16 cellular contexts compared by ENCODE assay signal in genomic region chr2:238256111-238256510, GRCh38. TPM values are rescaled to one million over a fixed set of nuclear protein-coding genes. Genes with fewer than 3 reads are reported as not detected.
A peak's percentile ranks its signal among the peaks of the same experiment; 100 is the strongest.
DNase-seq lines count a peak whose midpoint lies in the region; ATAC-seq and TF ChIP-seq lines count a peak whose summit lies in the region.
"Had no signal": no experiment of that assay in that cellular context is flagged by ENCODE, and none has a peak within 500 bp of the region (broad histone marks: within the 10 kb centered on the region; RNA-seq: fewer than 3 reads in every experiment).

No MANE protein-coding gene starts in this region.

- H3K36me3 Mint-ChIP-seq in activated CD4-positive, alpha-beta T cell treated with anti-CD3 and anti-CD28 coated beads, Interleukin-2, amount 10 ng/mL, durations not matched to agents 7 days and 5 days (ENCODE audit: low read depth) = peaks cover 4% of the 10 kb centered on the region
- H3K36me3 Mint-ChIP-seq in CD4-positive, CD25-positive, alpha-beta regulatory T cell = peaks cover 39% of the 10 kb centered on the region
- H3K36me3 Mint-ChIP-seq in glutamatergic neuron (ENCODE audit: unreplicated experiment) (no peaks in the 10 kb centered on the region), neural progenitor cell (peaks cover 16% of the 10 kb centered on the region)

- no peak for TF ChIP-seq CTCF in glutamatergic neuron (IDR thresholded peaks at IDR 0.05; ENCODE audit: partially characterized antibody, unreplicated experiment)
- no peak for TF ChIP-seq CTCF in neural progenitor cell (IDR thresholded peaks at IDR 0.05)
- no peak for TF ChIP-seq CTCF in brain microvascular endothelial cell (IDR thresholded peaks at IDR 0.05; ENCODE audit: low read depth, low read length, missing control alignments)

- H4K20me1 ChIP-seq in neural progenitor cell (ENCODE audit: low read depth) = peaks cover 7% of the 10 kb centered on the region

- no peak overlapping the region for H3K4me2 ChIP-seq in neural progenitor cell

- no peaks in the 10 kb centered on the region for H3K9me3 Mint-ChIP-seq in activated CD4-positive, alpha-beta T cell treated with anti-CD3 and anti-CD28 coated beads, Interleukin-2, amount 10 ng/mL, durations not matched to agents 7 days and 5 days
- peaks cover 0 to 1% (median 0%) of the 10 kb centered on the region in 7 donors for H3K9me3 Mint-ChIP-seq in CD4-positive, CD25-positive, alpha-beta regulatory T cell
- H3K9me3 Mint-ChIP-seq in glutamatergic neuron (ENCODE audit: unreplicated experiment) = peaks cover 11% of the 10 kb centered on the region
- H3K9me3 Mint-ChIP-seq in neural progenitor cell = no peaks in the 10 kb centered on the region
- H3K9me3 Mint-ChIP-seq: CD4-positive, alpha-beta T cell; HFFc6 had no signal

- no peaks in the 10 kb centered on the region for H3K4me1 ChIP-seq in CD4-positive, CD25-positive, alpha-beta regulatory T cell (ENCODE audit: control insufficient read depth, insufficient read depth, low read length, poor library complexity, severe bottlenecking)
- no peaks in the 10 kb centered on the region for H3K4me1 ChIP-seq in neural progenitor cell
- H3K4me1 ChIP-seq: HAP-1 had no signal

- no peaks in the 10 kb centered on the region for H3F3A ChIP-seq in neural progenitor cell (ENCODE audit: low read depth)

- no peak overlapping the region for H3K9ac ChIP-seq in neural progenitor cell

- peak overlapping the region; percentile 16 for H3K27ac Mint-ChIP-seq in activated CD4-positive, alpha-beta T cell treated with anti-CD3 and anti-CD28 coated beads, Interleukin-2, amount 10 ng/mL, durations not matched to agents 7 days and 5 days
- peak overlapping the region in 2 of 3 donors; percentile 25 to 72 for H3K27ac Mint-ChIP-seq in CD4-positive, CD25-positive, alpha-beta regulatory T cell
- peak overlapping the region; percentile 44 for H3K27ac Mint-ChIP-seq in glutamatergic neuron (ENCODE audit: unreplicated experiment)
- H3K27ac Mint-ChIP-seq in neural progenitor cell = peak overlapping the region; percentile 60
- H3K27ac Mint-ChIP-seq: CD4-positive, alpha-beta T cell; HFFc6 had no signal

- no peaks in the 10 kb centered on the region for H3K27me3 Mint-ChIP-seq in activated CD4-positive, alpha-beta T cell treated with anti-CD3 and anti-CD28 coated beads, Interleukin-2, amount 10 ng/mL, durations not matched to agents 7 days and 5 days
- H3K27me3 Mint-ChIP-seq in CD4-positive, CD25-positive, alpha-beta regulatory T cell = no peaks in the 10 kb centered on the region
- peaks cover 4% of the 10 kb centered on the region for H3K27me3 Mint-ChIP-seq in glutamatergic neuron (ENCODE audit: unreplicated experiment)
- H3K27me3 Mint-ChIP-seq in neural progenitor cell (ENCODE audit: insufficient read depth, low read depth) = peaks cover 4% of the 10 kb centered on the region
- H3K27me3 Mint-ChIP-seq: CD4-positive, alpha-beta T cell had no signal

- H3K9me3 ChIP-seq in CD4-positive, CD25-positive, alpha-beta regulatory T cell (ENCODE audit: control insufficient read depth in 2 of 2, low read length in 2 of 2) = no peaks in the 10 kb centered on the region
- no peaks in the 10 kb centered on the region for H3K9me3 ChIP-seq in neural progenitor cell (ENCODE audit: low read depth)
- H3K9me3 ChIP-seq: BE2C, HAP-1 had no signal

- DNase-seq in activated CD4-positive, alpha-beta T cell treated with anti-CD3 and anti-CD28 coated beads, Interleukin-2, amount 10 ng/mL, durations not matched to agents 7 days and 5 days = no peak
- DNase-seq in activated CD4-positive, alpha-beta T cell treated with anti-CD3 and anti-CD28 coated beads, Interleukin-2, amount 50 U/mL, for 1 hour = no peak
- no peak for DNase-seq in CD4-positive, CD25-positive, alpha-beta regulatory T cell
- DNase-seq in glutamatergic neuron = peak; percentile 7
- no peak for DNase-seq in neural progenitor cell (ENCODE audit: low spot score)
- no peak for DNase-seq in medulla oblongata (ENCODE audit: extremely low spot score)
- no peak for DNase-seq in stimulated activated CD4-positive, alpha-beta T cell treated with anti-CD3 and anti-CD28 coated beads, Interleukin-4, amount 100 ng/mL, for 4 hours
- DNase-seq in brain microvascular endothelial cell = no peak
- DNase-seq: GOT3, NCI-H1417 treated with DMSO at 0.1 percent for 48 hours had no signal

- H2AFZ ChIP-seq in neural progenitor cell (replicated peaks) = no peak overlapping the region

- no peak overlapping the region for H3K27ac ChIP-seq in CD4-positive, CD25-positive, alpha-beta regulatory T cell (ENCODE audit: insufficient read depth, low read length, poor library complexity, severe bottlenecking)
- H3K27ac ChIP-seq in neural progenitor cell = no peak overlapping the region
- H3K27ac ChIP-seq in brain microvascular endothelial cell = no peak overlapping the region
- H3K27ac ChIP-seq: 22Rv1, HL-60 had no signal

- POLR2A ChIA-PET in activated CD4-positive, alpha-beta T cell treated with anti-CD3 and anti-CD28 coated beads, Interleukin-2, amount 10 ng/mL, durations not matched to agents 7 days and 5 days (lab: Charles Lee) = no interaction called here

- no peaks in the 10 kb centered on the region for H3K27me3 ChIP-seq in CD4-positive, CD25-positive, alpha-beta regulatory T cell (ENCODE audit: control insufficient read depth, insufficient read depth, low read length)
- H3K27me3 ChIP-seq in neural progenitor cell (no peaks in the 10 kb centered on the region), brain microvascular endothelial cell (replicated peaks) (no peaks in the 10 kb centered on the region)
- H3K27me3 ChIP-seq: BE2C had no signal

- CTCF ChIA-PET in activated CD4-positive, alpha-beta T cell treated with anti-CD3 and anti-CD28 coated beads, Interleukin-2, amount 10 ng/mL, durations not matched to agents 7 days and 5 days (lab: Charles Lee) = interaction anchor here (0.7 to 1.6 kb wide), 5 partner anchors 9 to 31 kb away, joined by 3 to 4 read pairs (median 3); partner anchors contain the start of gene HES6

- peaks cover 12% of the 10 kb centered on the region for H3K4me1 Mint-ChIP-seq in activated CD4-positive, alpha-beta T cell treated with anti-CD3 and anti-CD28 coated beads, Interleukin-2, amount 10 ng/mL, durations not matched to agents 7 days and 5 days
- H3K4me1 Mint-ChIP-seq in CD4-positive, CD25-positive, alpha-beta regulatory T cell = peaks cover 0 to 4% (median 0%) of the 10 kb centered on the region in 4 donors
- H3K4me1 Mint-ChIP-seq in glutamatergic neuron (ENCODE audit: low read depth, unreplicated experiment) (peaks cover 55% of the 10 kb centered on the region), neural progenitor cell (peaks cover 19% of the 10 kb centered on the region)

- H3K36me3 ChIP-seq in CD4-positive, CD25-positive, alpha-beta regulatory T cell (ENCODE audit: control insufficient read depth, insufficient read depth, low read length) = peaks cover 25% of the 10 kb centered on the region
- H3K36me3 ChIP-seq in neural progenitor cell (no peaks in the 10 kb centered on the region), brain microvascular endothelial cell (replicated peaks) (no peaks in the 10 kb centered on the region)

- H3K4me3 ChIP-seq in CD4-positive, CD25-positive, alpha-beta regulatory T cell (ENCODE audit: low read depth, low read length) = no peak overlapping the region
- H3K4me3 ChIP-seq in neural progenitor cell = no peak overlapping the region
- H3K4me3 ChIP-seq in brain microvascular endothelial cell (ENCODE audit: low read depth, low read length) = no peak overlapping the region
- H3K4me3 ChIP-seq: HAP-1 had no signal

- ATAC-seq in CD4-positive, CD25-positive, alpha-beta regulatory T cell (ENCODE audit: low read depth in 2 of 2) = no peak

- no peak overlapping the region for H3K4me3 Mint-ChIP-seq in activated CD4-positive, alpha-beta T cell treated with anti-CD3 and anti-CD28 coated beads, Interleukin-2, amount 10 ng/mL, durations not matched to agents 7 days and 5 days
- no peak overlapping the region for H3K4me3 Mint-ChIP-seq in CD4-positive, CD25-positive, alpha-beta regulatory T cell
- H3K4me3 Mint-ChIP-seq in glutamatergic neuron (ENCODE audit: unreplicated experiment) (peak overlapping the region; percentile 59), neural progenitor cell (no peak overlapping the region)
- H3K4me3 Mint-ChIP-seq: CD4-positive, alpha-beta T cell; HFFc6 had no signal

- no peaks in the 10 kb centered on the region for H3K79me2 ChIP-seq in neural progenitor cell (ENCODE audit: low read depth)

- in situ Hi-C loops in brain microvascular endothelial cell (cut with HindIII; ENCODE audit: low pct_ligation_motif_present, low sequenced_read_pairs) = no loop called here

RNA-seq across cellular contexts. Expression of gene HES6, which starts 16.3 kb away (rescaled TPM):
- 1 to 10 TPM; 1.8 to 3.2 TPM for total RNA-seq in activated CD4-positive, alpha-beta T cell treated with anti-CD3 and anti-CD28 coated beads, Interleukin-2, amount 10 ng/mL, durations not matched to agents 7 days and 5 days
- 1.5 TPM for total RNA-seq in CD4-positive, CD25-positive, alpha-beta regulatory T cell
- polyA plus RNA-seq in CD4-positive, CD25-positive, alpha-beta regulatory T cell = 1 to 10 TPM; 2.1 to 3.9 (median 2.5) TPM
- total RNA-seq in glutamatergic neuron (ENCODE audit: unreplicated experiment) (665 TPM), neural progenitor cell (ENCODE audit: low replicate concordance) (5.3 and 29.3 TPM in 2 replicates)

RNA-seq across cellular contexts. Expression of gene PER2, which starts 32.3 kb away (rescaled TPM):
- 10 to 100 TPM; 11.8 to 13.1 TPM for total RNA-seq in activated CD4-positive, alpha-beta T cell treated with anti-CD3 and anti-CD28 coated beads, Interleukin-2, amount 10 ng/mL, durations not matched to agents 7 days and 5 days
- 29.7 TPM for total RNA-seq in CD4-positive, CD25-positive, alpha-beta regulatory T cell
- polyA plus RNA-seq in CD4-positive, CD25-positive, alpha-beta regulatory T cell = 1 to 10 TPM; 1.8 to 5.0 (median 3.3) TPM
- 3.8 TPM for total RNA-seq in glutamatergic neuron (ENCODE audit: unreplicated experiment)
- total RNA-seq in neural progenitor cell (ENCODE audit: low replicate concordance) = 1.4 and 2.6 TPM in 2 replicates

RNA-seq across cellular contexts. Expression of gene ILKAP, which starts 52.6 kb away (rescaled TPM):
- 10 to 100 TPM; 59.1 to 63.2 TPM for total RNA-seq in activated CD4-positive, alpha-beta T cell treated with anti-CD3 and anti-CD28 coated beads, Interleukin-2, amount 10 ng/mL, durations not matched to agents 7 days and 5 days
- total RNA-seq in CD4-positive, CD25-positive, alpha-beta regulatory T cell = 122 TPM
- polyA plus RNA-seq in CD4-positive, CD25-positive, alpha-beta regulatory T cell = 10 to 100 TPM; 39.7 to 52.4 (median 49.2) TPM
- total RNA-seq in glutamatergic neuron (ENCODE audit: unreplicated experiment) = 61.3 TPM
- 19.0 and 24.7 TPM in 2 replicates for total RNA-seq in neural progenitor cell (ENCODE audit: low replicate concordance)

Comparison
In these comparisons a context has a peak if more than half of its experiments do, and no peak if none do; other contexts are left out.
1. RNA of gene HES6, which starts 16.3 kb away (total RNA-seq): 665 TPM in glutamatergic neuron (single experiment); 5.3 to 29.3 TPM in neural progenitor cell, 1.8 to 3.2 TPM in activated CD4-positive, alpha-beta T cell treated with anti-CD3 and anti-CD28 coated beads, Interleukin-2, amount 10 ng/mL, durations not matched to agents 7 days and 5 days and 1.5 TPM in CD4-positive, CD25-positive, alpha-beta regulatory T cell (single experiment); every median in the first group is over 10 times any median in the second.
2. Peak in every context shown above with its lines, with median percentiles within 50 percentile points of each other: H3K27ac Mint-ChIP-seq.